ENCODE assay signal across 8 cellular contexts in the genomic region with DNA sequence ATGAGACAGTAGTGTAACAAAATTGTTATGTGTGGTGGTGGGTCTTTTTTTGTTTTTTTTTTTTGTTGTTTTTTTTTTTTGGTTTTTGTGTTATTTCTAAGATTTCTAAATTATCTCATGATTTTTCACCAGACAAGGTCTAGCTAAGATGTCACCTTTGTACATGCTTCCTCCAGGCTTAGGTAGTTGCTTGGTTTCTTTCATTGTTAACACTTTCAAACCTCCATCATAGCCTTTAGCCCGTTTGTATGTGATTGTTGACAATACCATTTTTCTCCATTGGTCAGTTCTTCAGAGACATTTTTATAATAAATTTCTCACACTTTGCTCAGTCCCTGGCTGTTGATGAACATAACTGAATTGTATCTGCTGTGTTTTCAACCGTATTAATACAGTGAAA. TPM values are rescaled to one million over a fixed set of nuclear protein-coding genes. Genes with fewer than 3 reads are reported as not detected.
DNase-seq lines count a peak whose midpoint lies in the region; ATAC-seq and TF ChIP-seq lines count a peak whose summit lies in the region.

No MANE protein-coding gene starts in this region.

- H3K36me3 Mint-ChIP-seq in Caco-2 (ENCODE audit: insufficient read depth, unreplicated experiment) (peaks cover 16% of the 10 kb centered on the region), nephron progenitor cell (ENCODE audit: low read depth) (peaks cover 31% of the 10 kb centered on the region)

- peak overlapping the region; percentile 85 for H3K4me2 ChIP-seq in MM.1S (ENCODE audit: low read depth, low read length)

- H4K20me1 ChIP-seq in MM.1S (ENCODE audit: insufficient read depth, low read length), result peaks cover 7% of the 10 kb centered on the region; the same call in 1 of the 2 replicates

- H3K4me1 ChIP-seq in Caco-2, result no peaks in the 10 kb centered on the region
- H3K4me1 ChIP-seq in MM.1S (ENCODE audit: low read length), result peaks cover 9% of the 10 kb centered on the region; the same call in 1 of the 2 replicates

- BruUV-seq in Caco-2 (replicated peaks; lab: Mats Ljungman, UMichigan), result no TSS peak

- CTCF ChIA-PET in Caco-2 (lab: Charles Lee), result no interaction called here

- no peak overlapping the region for H3K4me3 ChIP-seq in Caco-2 (ENCODE audit: low read depth, low read length)
- H3K4me3 ChIP-seq in MM.1S (ENCODE audit: low read length), result peak overlapping the region; percentile 99; the same call in 1 of the 2 replicates
- peak overlapping the region; percentile 99 for H3K4me3 ChIP-seq in coronary artery

- intact Hi-C loops in Caco-2 (cut with micrococcal nuclease; ENCODE audit: unreplicated experiment), result loop anchor here (10.0 kb wide), 1 partner anchor 336 kb away; the partner anchor contains the start of gene ZCCHC2

- H3K27ac ChIP-seq in MM.1S (ENCODE audit: low read length), result no peak overlapping the region
- no peak overlapping the region for H3K27ac ChIP-seq in coronary artery

- H3F3A ChIP-seq in MM.1S (ENCODE audit: insufficient read depth, low read length), result peaks cover 13% of the 10 kb centered on the region

- TF ChIP-seq CTCF in Caco-2 (IDR thresholded peaks at IDR 0.05; ENCODE audit: insufficient read depth in 1 of 2, low read depth in 1 of 2, low read length in 1 of 2, severe bottlenecking in 1 of 2, unreplicated experiment in 1 of 2) (no peak), MM.1S (IDR thresholded peaks at IDR 0.05; ENCODE audit: low read length) (no peak), coronary artery (IDR thresholded peaks at IDR 0.05) (no peak), nephron progenitor cell (IDR thresholded peaks at IDR 0.05) (no peak)

- H3K4me3 Mint-ChIP-seq in Caco-2 (ENCODE audit: unreplicated experiment) (peak overlapping the region; percentile 98), nephron progenitor cell (peak overlapping the region; percentile 100)

- ATAC-seq in esophagus mucosa, result no peak

- no peaks in the 10 kb centered on the region for H3K9me3 Mint-ChIP-seq in Caco-2 (ENCODE audit: unreplicated experiment)
- H3K9me3 Mint-ChIP-seq in nephron progenitor cell, result peaks cover 14% of the 10 kb centered on the region

- H3K4me1 Mint-ChIP-seq in Caco-2 (ENCODE audit: low read depth, unreplicated experiment), result no peaks in the 10 kb centered on the region
- H3K4me1 Mint-ChIP-seq in nephron progenitor cell, result peaks cover 41% of the 10 kb centered on the region

- no peaks in the 10 kb centered on the region for H3K36me3 ChIP-seq in Caco-2 (ENCODE audit: control insufficient read depth, insufficient read depth, low read length)
- H3K36me3 ChIP-seq in MM.1S (replicated peaks; ENCODE audit: insufficient read depth, low read length), result no peaks in the 10 kb centered on the region

- no peak overlapping the region for H2AFZ ChIP-seq in MM.1S (ENCODE audit: low read length)

- H3K9me3 ChIP-seq in Caco-2 (no peaks in the 10 kb centered on the region), MM.1S (replicated peaks; ENCODE audit: insufficient read depth, low read length) (no peaks in the 10 kb centered on the region)

- no peaks in the 10 kb centered on the region for H3K9me2 ChIP-seq in MM.1S (replicated peaks; ENCODE audit: insufficient read depth, low read length)

- DNase-seq in Caco-2, result no peak
- DNase-seq in MM.1S, result no peak
- DNase-seq in coronary artery (ENCODE audit: low spot score), result no peak
- DNase-seq in nephron progenitor cell, result no peak
- no peak for DNase-seq in activated gamma-delta T cell (lab: John Stamatoyannopoulos, UW)
- DNase-seq in NCI-H774 (lab: John Stamatoyannopoulos, UW), result no peak
- DNase-seq in NCI-H82 treated with DMSO at 0.1 percent for 48 hours (lab: John Stamatoyannopoulos, UW; ENCODE audit: unreplicated experiment), result no peak

- H3K27ac Mint-ChIP-seq in Caco-2 (ENCODE audit: unreplicated experiment) (no peak overlapping the region), nephron progenitor cell (no peak overlapping the region)

- POLR2A ChIA-PET in Caco-2 (lab: Charles Lee), result no interaction called here

- H3K79me2 ChIP-seq in MM.1S (ENCODE audit: low read length), result peaks cover 76% of the 10 kb centered on the region

- H3K27me3 ChIP-seq in Caco-2 (replicated peaks; ENCODE audit: control insufficient read depth, insufficient read depth, low read length) (no peaks in the 10 kb centered on the region), MM.1S (replicated peaks; ENCODE audit: insufficient read depth, low read length) (no peaks in the 10 kb centered on the region)

- H3K9ac ChIP-seq in MM.1S (ENCODE audit: low read length), result no peak overlapping the region

- no peaks in the 10 kb centered on the region for H3K27me3 Mint-ChIP-seq in Caco-2 (ENCODE audit: insufficient read depth, unreplicated experiment)
- H3K27me3 Mint-ChIP-seq in nephron progenitor cell (ENCODE audit: low read depth, poor library complexity), result no peaks in the 10 kb centered on the region

RNA-seq across cellular contexts. Expression of gene RELCH, which starts 2.2 kb away (rescaled TPM):
- total RNA-seq in Caco-2 (2022), result 16.8 and 19.6 TPM in 2 replicates
- total RNA-seq in esophagus mucosa, result 54.4 TPM

RNA-seq across cellular contexts. Expression of gene PIGN, which starts 2.4 kb away (rescaled TPM):
- total RNA-seq in Caco-2 (2022) (22.8 and 23.4 TPM in 2 replicates), esophagus mucosa (37.1 TPM)
